27 cellular contexts compared by ENCODE assay signal in the genomic region with DNA sequence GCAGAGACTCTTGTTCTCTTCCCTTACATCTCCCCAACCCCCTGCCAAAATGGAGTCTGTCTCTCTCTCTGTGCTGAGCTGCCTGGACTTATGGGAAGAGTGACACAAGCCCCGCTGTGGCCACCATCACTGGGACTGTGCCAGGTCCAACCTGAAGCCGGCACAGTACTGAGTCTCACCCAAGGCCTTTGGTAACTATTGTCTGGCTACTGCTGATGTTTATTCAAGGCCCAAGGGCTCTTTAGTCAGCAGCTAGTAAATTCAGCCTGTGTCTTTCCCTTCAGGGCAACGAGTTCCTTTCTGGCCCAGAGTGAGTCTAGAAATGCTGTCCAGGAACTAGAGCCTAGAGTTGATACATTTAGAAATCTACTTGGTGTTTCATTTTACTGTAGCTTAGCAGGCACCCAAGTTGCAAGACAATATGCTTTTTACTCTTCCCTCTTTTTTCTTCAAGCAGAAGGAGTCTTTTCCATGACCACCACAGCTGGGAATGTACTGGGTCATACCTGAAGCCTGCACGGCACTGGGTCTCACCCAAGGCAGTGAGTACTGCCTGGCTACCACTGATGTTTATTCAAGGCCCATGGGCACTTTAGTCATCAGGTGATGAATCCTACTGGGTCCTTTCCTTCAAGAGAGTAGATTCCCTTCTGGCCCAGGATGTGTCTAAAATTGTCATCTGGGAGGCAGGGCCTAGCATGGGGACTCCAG. TPM values are rescaled to one million over a fixed set of nuclear protein-coding genes. Genes with fewer than 3 reads are reported as not detected.
DNase-seq lines count a peak whose midpoint lies in the region; FAIRE-seq and TF ChIP-seq lines count a peak whose summit lies in the region.
"Had no signal": no experiment of that assay in that cellular context is flagged by ENCODE, and none has a peak within 500 bp of the region (broad histone marks: within the 10 kb centered on the region; RNA-seq: fewer than 3 reads in every experiment).

No MANE protein-coding gene starts in this region.

- H3K9ac ChIP-seq in keratinocyte (ENCODE audit: control insufficient read depth, extremely low read depth, insufficient read depth, low read length): no peak overlapping the region
- H3K9ac ChIP-seq: parathyroid adenoma had no signal

- DNase-seq in EH (ENCODE audit: low read depth) (peak; percentile 55), NCI-H2029 (lab: John Stamatoyannopoulos, UW) (peak; percentile 8), astrocyte of the hippocampus (ENCODE audit: low read depth, low spot score) (peak; percentile 17), keratinocyte (ENCODE audit: low read depth, low spot score) (peak; percentile 19), GDM1 (lab: John Stamatoyannopoulos, UW) (no peak), testis (no peak), NCI-H82 treated with DMSO at 0.1 percent for 48 hours (lab: John Stamatoyannopoulos, UW; ENCODE audit: unreplicated experiment) (no peak), esophagus muscularis mucosa (ENCODE audit: extremely low spot score) (no peak)
- DNase-seq: ACHN; activated CD4-positive, alpha-beta T cell treated with anti-CD3 and anti-CD28 coated beads for 48 hours; activated CD8-positive, alpha-beta memory T cell treated with anti-CD3 and anti-CD28 coated beads, Interleukin-2, amount 10 ng/mL, durations not matched to agents 7 days and 5 days; activated naive CD8-positive, alpha-beta T cell treated with anti-CD3 and anti-CD28 coated beads, Interleukin-2, amount 50 U/mL, for 24 hours; DMS 273 treated with DMSO at 0.1 percent for 48 hours; dorsolateral prefrontal cortex; gastrocnemius medialis; left cardiac atrium; mesenchymal stem cell; naive thymus-derived CD4-positive, alpha-beta T cell; NCI-H1694 treated with DMSO at 0.1 percent for 48 hours; NCI-H2227 treated with DMSO at 0.1 percent for 48 hours; stimulated activated CD4-positive, alpha-beta T cell treated with anti-CD3 and anti-CD28 coated beads, Interleukin-1b, Interleukin-23, amount 100 ng/mL, for 48 hours; stimulated activated naive B cell treated with anti-CD40 and anti-IgM and Interleukin-4, amounts not matched to agents 10 μg/mL and 1 μg/mL and 100 μg/mL, for 72 hours had no signal

- H3K27me3 ChIP-seq in keratinocyte (ENCODE audit: control insufficient read depth, extremely low read depth, insufficient read depth, low read length): no peaks in the 10 kb centered on the region
- no peaks in the 10 kb centered on the region for H3K27me3 ChIP-seq in testis
- no peaks in the 10 kb centered on the region for H3K27me3 ChIP-seq in esophagus muscularis mucosa
- H3K27me3 ChIP-seq: dorsolateral prefrontal cortex, gastrocnemius medialis had no signal

- no peak overlapping the region for H3K4me3 ChIP-seq in keratinocyte (ENCODE audit: control insufficient read depth in 2 of 3, extremely low read depth in 1 of 3, insufficient read depth in 2 of 3, low read depth in 1 of 3, low read length in 3 of 3)
- H3K4me3 ChIP-seq in testis: no peak overlapping the region
- H3K4me3 ChIP-seq in esophagus muscularis mucosa: no peak overlapping the region
- H3K4me3 ChIP-seq: dorsolateral prefrontal cortex, gastrocnemius medialis had no signal

- H3K36me3 ChIP-seq in keratinocyte (ENCODE audit: control insufficient read depth in 2 of 2, extremely low read depth in 1 of 2, insufficient read depth in 2 of 2, low read length in 2 of 2) (no peaks in the 10 kb centered on the region), testis (ENCODE audit: low read depth, missing control alignments) (no peaks in the 10 kb centered on the region), esophagus muscularis mucosa (no peaks in the 10 kb centered on the region)
- H3K36me3 ChIP-seq: gastrocnemius medialis had no signal

- no peak overlapping the region for H2AFZ ChIP-seq in keratinocyte (ENCODE audit: control insufficient read depth, low read length)
- H2AFZ ChIP-seq: parathyroid adenoma had no signal

- no peaks in the 10 kb centered on the region for H3K9me1 ChIP-seq in keratinocyte (ENCODE audit: control insufficient read depth, extremely low read depth, insufficient read depth, low read length)

- dilution Hi-C loops in keratinocyte (cut with MboI; ENCODE audit: extremely low pct_ligation_motif_present, low sequenced_read_pairs): no loop called here

- peak; percentile 43 for FAIRE-seq in keratinocyte (lab: Jason Lieb, UNC)
- FAIRE-seq: GM12892 had no signal

- 77 to 84% methylated on average over 4 of the region's 4 CpGs for WGBS in testis, 2 donors
- WGBS in esophagus muscularis mucosa: 82% methylated on average over 3 of the region's 4 CpGs

- H3K27ac ChIP-seq in keratinocyte (ENCODE audit: control insufficient read depth, insufficient read depth, low read length) (no peak overlapping the region), testis (no peak overlapping the region), esophagus muscularis mucosa (replicated peaks in 1 of 4) (no peak overlapping the region)
- H3K27ac ChIP-seq: dorsolateral prefrontal cortex, gastrocnemius medialis, HL-60, parathyroid adenoma had no signal

- TF ChIP-seq POLR2A in testis (IDR thresholded peaks at IDR 0.05) (no peak), esophagus muscularis mucosa (IDR thresholded peaks at IDR 0.05; ENCODE audit: low read depth) (no peak)

- no peak for TF ChIP-seq EP300 in esophagus muscularis mucosa (IDR thresholded peaks at IDR 0.05)

- H3K79me2 ChIP-seq in keratinocyte (ENCODE audit: control insufficient read depth, insufficient read depth, low read length): no peaks in the 10 kb centered on the region
- H3K79me2 ChIP-seq: parathyroid adenoma had no signal

- TF ChIP-seq CTCF in keratinocyte (optimal IDR thresholded peaks at IDR 0.05 in 1 of 3, IDR thresholded peaks at IDR 0.05 in 1 of 3, conservative IDR thresholded peaks at IDR 0.05 in 1 of 3; ENCODE audit: extremely low read depth in 1 of 3, insufficient read depth in 2 of 3, low read length in 3 of 3) (no peak), testis (IDR thresholded peaks at IDR 0.05) (no peak), esophagus muscularis mucosa (IDR thresholded peaks at IDR 0.05) (no peak)

- H3K9me3 ChIP-seq in keratinocyte (ENCODE audit: control insufficient read depth, low read depth, low read length) (no peaks in the 10 kb centered on the region), testis (no peaks in the 10 kb centered on the region), esophagus muscularis mucosa (no peaks in the 10 kb centered on the region)
- H3K9me3 ChIP-seq: gastrocnemius medialis had no signal

- H4K20me1 ChIP-seq in keratinocyte (ENCODE audit: control insufficient read depth, extremely low read depth, insufficient read depth, low read length): no peaks in the 10 kb centered on the region

- H3K4me1 ChIP-seq in keratinocyte (ENCODE audit: control insufficient read depth, extremely low read depth, insufficient read depth, low read length): peaks cover 12% of the 10 kb centered on the region
- no peaks in the 10 kb centered on the region for H3K4me1 ChIP-seq in testis
- H3K4me1 ChIP-seq in esophagus muscularis mucosa: peaks cover 0 to 8% (median 0%) of the 10 kb centered on the region in 4 donors
- H3K4me1 ChIP-seq: gastrocnemius medialis, parathyroid adenoma had no signal

- intact Hi-C loops in testis (cut with DNase I; ENCODE audit: low total_unique reads) (no loop called here), esophagus muscularis mucosa (cut with DNase I) (no loop called here)

- no peak overlapping the region for H3K4me2 ChIP-seq in keratinocyte (ENCODE audit: control insufficient read depth, extremely low read depth, insufficient read depth, low read depth, low read length)

RNA-seq across cellular contexts. Expression of gene EFCAB5, which starts 17.7 kb away (rescaled TPM):
- polyA plus RNA-seq in keratinocyte: 0.08 to 0.17 TPM (median 0.13 TPM) in 3 replicates
- 0.51 TPM for polyA plus RNA-seq in keratinocyte (2011; ENCODE audit: low read depth)
- polyA plus RNA-seq in keratinocyte (2011; cell fraction: cytosol; rRNA removed): 0.09 and 0.10 TPM in 2 replicates
- polyA plus RNA-seq in keratinocyte (2011; cell fraction: nucleus; rRNA removed): 0.28 and 0.33 TPM in 2 replicates
- polyA plus RNA-seq in keratinocyte (2012; ENCODE audit: low replicate concordance): 0.08 and 0.29 TPM in 2 replicates
- polyA minus RNA-seq in keratinocyte: not detected in 3 replicates
- polyA minus RNA-seq in keratinocyte (2011; cell fraction: cytosol; rRNA and poly(A)+ RNA removed): not detected
- polyA minus RNA-seq in keratinocyte (2011; cell fraction: nucleus; rRNA and poly(A)+ RNA removed): 0.74 and 1.2 TPM in 2 replicates
- total RNA-seq in testis: 10 to 100 TPM; 11.7 to 15.1 TPM
- polyA plus RNA-seq in testis (ENCODE audit: insufficient read depth, low read depth, low replicate concordance): 23.0 TPM
- total RNA-seq in esophagus muscularis mucosa: under 1 TPM in 2 of 4 donors, not detected in 2; 0.17 to 0.78 TPM
- total RNA-seq: cardiac septum had no signal
- polyA plus RNA-seq: CD14-positive monocyte had no signal

RNA-seq across cellular contexts. Expression of gene SSH2, which starts 29.1 kb away (rescaled TPM):
- 11.3 to 23.1 TPM (median 13.9 TPM) in 3 replicates for polyA plus RNA-seq in keratinocyte
- 8.2 TPM for polyA plus RNA-seq in keratinocyte (2011; ENCODE audit: low read depth)
- polyA plus RNA-seq in keratinocyte (2011; cell fraction: cytosol; rRNA removed): 14.4 and 18.0 TPM in 2 replicates
- 23.1 and 25.8 TPM in 2 replicates for polyA plus RNA-seq in keratinocyte (2011; cell fraction: nucleus; rRNA removed)
- 13.1 and 22.8 TPM in 2 replicates for polyA plus RNA-seq in keratinocyte (2012; ENCODE audit: low replicate concordance)
- polyA minus RNA-seq in keratinocyte: 26.8 to 40.0 TPM (median 30.9 TPM) in 3 replicates
- 18.8 TPM for polyA minus RNA-seq in keratinocyte (2011; cell fraction: cytosol; rRNA and poly(A)+ RNA removed)
- 35.5 and 69.9 TPM in 2 replicates for polyA minus RNA-seq in keratinocyte (2011; cell fraction: nucleus; rRNA and poly(A)+ RNA removed)
- total RNA-seq in testis: 10 to 100 TPM; 31.0 to 37.4 TPM
- polyA plus RNA-seq in testis (ENCODE audit: insufficient read depth, low read depth, low replicate concordance): 62.3 TPM
- 10 to 100 TPM; 20.7 to 31.1 (median 23.1) TPM for total RNA-seq in esophagus muscularis mucosa

Comparison
In these comparisons a context has a peak if more than half of its experiments do, and no peak if none do; other contexts are left out.
1. DNase-seq: peak in EH (single experiment), NCI-H2029 (single experiment), astrocyte of the hippocampus (single experiment) and keratinocyte (single experiment); none in GDM1 (single experiment), testis (single experiment), NCI-H82 treated with DMSO at 0.1 percent for 48 hours (single experiment) and esophagus muscularis mucosa (single experiment).
2. RNA of gene EFCAB5, which starts 17.7 kb away (total RNA-seq): 11.7 to 15.1 TPM in testis; 0.17 to 0.78 TPM in esophagus muscularis mucosa; every median in the first group is over 4 times any median in the second.